ENCODE assay signal across 16 cellular contexts in genomic region chr1:173570370-173571030, GRCh38. TPM values are rescaled to one million over a fixed set of nuclear protein-coding genes. Genes with fewer than 3 reads are reported as not detected.
DNase-seq lines count a peak whose midpoint lies in the region; ATAC-seq, FAIRE-seq and TF ChIP-seq lines count a peak whose summit lies in the region.
"Had no signal": no experiment of that assay in that cellular context is flagged by ENCODE, and none has a peak within 500 bp of the region (broad histone marks: within the 10 kb centered on the region; RNA-seq: fewer than 3 reads in every experiment).

No MANE protein-coding gene starts in this region.

- no peak overlapping the region for H3K4me3 ChIP-seq in MG63
- H3K4me3 ChIP-seq: ascending aorta, dorsolateral prefrontal cortex had no signal

- H3K27me3 ChIP-seq in MG63 = no peaks in the 10 kb centered on the region
- H3K27me3 ChIP-seq: ascending aorta, dorsolateral prefrontal cortex had no signal

- no peak overlapping the region for H3K27ac Mint-ChIP-seq in activated naive CD8-positive, alpha-beta T cell treated with anti-CD3 and anti-CD28 coated beads, Interleukin-2, amount 50 U/mL, for 24 hours

- CTCF ChIA-PET in HEK293T (lab: Yijun Ruan, JAX) = no interaction called here

- no peaks in the 10 kb centered on the region for H3K36me3 Mint-ChIP-seq in activated naive CD8-positive, alpha-beta T cell treated with anti-CD3 and anti-CD28 coated beads, Interleukin-2, amount 50 U/mL, for 24 hours (ENCODE audit: low read depth)

- H3K36me3 ChIP-seq in MG63 = no peaks in the 10 kb centered on the region
- H3K36me3 ChIP-seq: ascending aorta had no signal

- no peak for TF ChIP-seq POLR2A in GM12891 (IDR thresholded peaks at IDR 0.05; ENCODE audit: low read depth, low read length)

- DNase-seq in GM12891 (ENCODE audit: insufficient read length, low spot score) (no peak), HEK293T (ENCODE audit: extremely low spot score) (no peak), frontal cortex (ENCODE audit: low spot score in 2 of 2) (no peak), MG63 (no peak)
- DNase-seq in activated naive CD8-positive, alpha-beta T cell treated with anti-CD3 and anti-CD28 coated beads, Interleukin-2, amount 50 U/mL, for 24 hours = peak; percentile 13
- no peak for DNase-seq in stimulated activated naive CD4-positive, alpha-beta T cell treated with Interleukin-2 at 50 U/mL for 16 hours (lab: John Stamatoyannopoulos, UW)
- DNase-seq: activated CD8-positive, alpha-beta memory T cell treated with anti-CD3 and anti-CD28 coated beads, Interleukin-2, amount 50 U/mL, for 48 hours; DMS153; dorsolateral prefrontal cortex; IMR-90; NCI-H748 treated with DMSO at 0.1 percent for 48 hours; SIG-M5; stimulated activated CD8-positive, alpha-beta memory T cell treated with anti-CD3 and anti-CD28 coated beads, Interleukin-4, amount 100 ng/mL, for 48 hours had no signal

- FAIRE-seq in GM12891 (lab: Jason Lieb, UNC) (peak; percentile 5), frontal cortex (lab: Jason Lieb, UNC) (no peak)

- H3K4me1 Mint-ChIP-seq in activated naive CD8-positive, alpha-beta T cell treated with anti-CD3 and anti-CD28 coated beads, Interleukin-2, amount 50 U/mL, for 24 hours = peaks cover 11% of the 10 kb centered on the region

- peak; percentile 87 for ATAC-seq in GM19463 (IDR thresholded peaks at IDR 0.05; ENCODE audit: unreplicated experiment)
- ATAC-seq in HG02884 (IDR thresholded peaks at IDR 0.05; ENCODE audit: unreplicated experiment) = peak; percentile 84
- peak; percentile 90 for ATAC-seq in activated naive CD8-positive, alpha-beta T cell treated with anti-CD3 and anti-CD28 coated beads, Interleukin-2, amount 50 U/mL, for 24 hours

- H3K4me3 Mint-ChIP-seq in activated naive CD8-positive, alpha-beta T cell treated with anti-CD3 and anti-CD28 coated beads, Interleukin-2, amount 50 U/mL, for 24 hours = no peak overlapping the region

- H3K27me3 Mint-ChIP-seq in activated naive CD8-positive, alpha-beta T cell treated with anti-CD3 and anti-CD28 coated beads, Interleukin-2, amount 50 U/mL, for 24 hours = peaks cover 4% of the 10 kb centered on the region

- H3K9me3 Mint-ChIP-seq in activated naive CD8-positive, alpha-beta T cell treated with anti-CD3 and anti-CD28 coated beads, Interleukin-2, amount 50 U/mL, for 24 hours = peaks cover 11% of the 10 kb centered on the region

- peaks cover 4% of the 10 kb centered on the region; the same call in 1 of the 2 replicates for H3K9me3 ChIP-seq in MG63
- H3K9me3 ChIP-seq: ascending aorta had no signal

- POLR2A ChIA-PET in HEK293T (lab: Yijun Ruan, JAX) = no interaction called here

TF ChIP-seq in GM12891, 5 proteins besides CTCF, POLR2A, EP300 and RAD21:
- TF ChIP-seq POU2F2 (IDR thresholded peaks at IDR 0.05; ENCODE audit: low read depth, low read length) (peak; percentile 13; the same call in 1 of the 2 replicates), PAX5 (IDR thresholded peaks at IDR 0.05; ENCODE audit: insufficient read depth, low read length, severe bottlenecking) (no peak)

TF ChIP-seq in HEK293T, 16 proteins besides CTCF, POLR2A, EP300 and RAD21:
- no peak for TF ChIP-seq ELF4 (IDR thresholded peaks at IDR 0.05)

RNA-seq across cellular contexts. Expression of gene SLC9C2, which starts 32.4 kb away (rescaled TPM):
- polyA plus RNA-seq in GM12891 (2012; ENCODE audit: low read depth, missing spikeins) = not detected
- total RNA-seq in frontal cortex = 3.7 TPM
- total RNA-seq in MG63 (2014; rRNA removed; shearing (Covaris generic); ENCODE audit: low replicate concordance) = not detected in 2 replicates
- total RNA-seq: ascending aorta, IMR-90 had no signal
- polyA plus RNA-seq: IMR-90 had no signal
